ENCODE assay signal across 19 cellular contexts in genomic region chr4:47500776-47501175, GRCh38.
"Had no signal": no experiment of that assay in that cellular context is flagged by ENCODE, and none has a peak within 500 bp of the region (broad histone marks: within the 10 kb centered on the region; RNA-seq: fewer than 3 reads in every experiment).

No MANE protein-coding gene starts in this region.

- H3K36me3 Mint-ChIP-seq: activated naive CD4-positive, alpha-beta T cell treated with anti-CD3 and anti-CD28 coated beads, Interleukin-2, amount 10 ng/mL, durations not matched to agents 7 days and 5 days; brain; natural killer cell; WTC11 had no signal

- H3K36me3 ChIP-seq: ovary, prostate gland, thoracic aorta, upper lobe of left lung had no signal

- H3K27me3 ChIP-seq: heart right ventricle, ovary, upper lobe of left lung had no signal

- ATAC-seq: activated naive CD8-positive, alpha-beta T cell treated with anti-CD3 and anti-CD28 coated beads, Interleukin-2, amount 50 U/mL, for 24 hours; heart right ventricle; left cardiac atrium; natural killer cell; WTC11 had no signal

- H3K27me3 Mint-ChIP-seq: activated naive CD8-positive, alpha-beta T cell treated with anti-CD3 and anti-CD28 coated beads, Interleukin-2, amount 50 U/mL, for 24 hours; brain had no signal

- H3K27ac Mint-ChIP-seq: activated naive CD4-positive, alpha-beta T cell treated with anti-CD3 and anti-CD28 coated beads, Interleukin-2, amount 10 ng/mL, durations not matched to agents 7 days and 5 days; activated naive CD8-positive, alpha-beta T cell treated with anti-CD3 and anti-CD28 coated beads, Interleukin-2, amount 50 U/mL, for 24 hours; brain; natural killer cell; WTC11 had no signal

- H3K4me1 Mint-ChIP-seq: activated naive CD4-positive, alpha-beta T cell treated with anti-CD3 and anti-CD28 coated beads, Interleukin-2, amount 10 ng/mL, durations not matched to agents 7 days and 5 days; brain; WTC11 had no signal

- H3K27ac ChIP-seq: ovary, prostate gland, upper lobe of left lung had no signal

- H3K9me3 Mint-ChIP-seq: activated naive CD4-positive, alpha-beta T cell treated with anti-CD3 and anti-CD28 coated beads, Interleukin-2, amount 10 ng/mL, durations not matched to agents 7 days and 5 days; activated naive CD8-positive, alpha-beta T cell treated with anti-CD3 and anti-CD28 coated beads, Interleukin-2, amount 50 U/mL, for 24 hours; brain; natural killer cell had no signal

- H3K9me3 ChIP-seq: heart right ventricle, ovary, prostate gland, thoracic aorta, upper lobe of left lung had no signal

- H3K4me1 ChIP-seq: prostate gland had no signal

- DNase-seq: activated effector memory CD4-positive, alpha-beta T cell treated with Interleukin-2 at 50 U/mL for 16 hours; activated naive CD4-positive, alpha-beta T cell treated with anti-CD3 and anti-CD28 coated beads, Interleukin-2, amount 10 ng/mL, durations not matched to agents 7 days and 5 days; activated naive CD8-positive, alpha-beta T cell treated with anti-CD3 and anti-CD28 coated beads, Interleukin-2, amount 50 U/mL, for 24 hours; activated T-cell treated with anti-CD3 and anti-CD28 coated beads, Interleukin-2, amount 50 U/mL, for 48 hours; effector CD4-positive, alpha-beta T cell; heart right ventricle; islet precursor cell; left cardiac atrium; midbrain; natural killer cell; ovary; stimulated activated CD4-positive, alpha-beta T cell treated with anti-CD3 and anti-CD28 coated beads, Interleukin-4, amount 100 ng/mL, for 1 hour; stimulated activated naive CD4-positive, alpha-beta T cell treated with Interleukin-2 at 50 U/mL for 16 hours; upper lobe of left lung had no signal

- FAIRE-seq: endometrium had no signal

- H3K4me3 Mint-ChIP-seq: activated naive CD4-positive, alpha-beta T cell treated with anti-CD3 and anti-CD28 coated beads, Interleukin-2, amount 10 ng/mL, durations not matched to agents 7 days and 5 days; activated naive CD8-positive, alpha-beta T cell treated with anti-CD3 and anti-CD28 coated beads, Interleukin-2, amount 50 U/mL, for 24 hours; brain; natural killer cell; WTC11 had no signal

- H3K4me3 ChIP-seq: heart right ventricle, ovary, prostate gland, thoracic aorta, upper lobe of left lung had no signal
